ENCODE assay signal across 9 cellular contexts in genomic region chrX:37846141-37846540, GRCh38. TPM values are rescaled to one million over a fixed set of nuclear protein-coding genes. Genes with fewer than 3 reads are reported as not detected.
DNase-seq lines count a peak whose midpoint lies in the region; ATAC-seq and TF ChIP-seq lines count a peak whose summit lies in the region.
"Had no signal": no experiment of that assay in that cellular context is flagged by ENCODE, and none has a peak within 500 bp of the region (broad histone marks: within the 10 kb centered on the region; RNA-seq: fewer than 3 reads in every experiment).

No MANE protein-coding gene starts in this region.

- peak; percentile 8 for DNase-seq in activated CD4-positive, alpha-beta T cell treated with anti-CD3 and anti-CD28 coated beads, Interleukin-2, amount 10 ng/mL, durations not matched to agents 7 days and 5 days
- no peak for DNase-seq in activated CD4-positive, alpha-beta T cell treated with anti-CD3 and anti-CD28 coated beads, Interleukin-2, amount 50 U/mL, for 4 hours
- peak in 1 of 2 donors; percentile 5 for DNase-seq in activated naive CD4-positive, alpha-beta T cell treated with anti-CD3 and anti-CD28 coated beads, Interleukin-2, amount 50 U/mL, for 72 hours (ENCODE audit: low spot score in 2 of 2)
- DNase-seq in foreskin fibroblast: no peak
- DNase-seq in stimulated activated naive CD8-positive, alpha-beta T cell treated with anti-CD3 and anti-CD28 coated beads, Interleukin-15, amount 100 ng/mL, for 72 hours: peak; percentile 4 to 15
- DNase-seq in HPDE6-E6E7 (ENCODE audit: extremely low spot score): no peak
- DNase-seq: activated CD8-positive, alpha-beta memory T cell treated with anti-CD3 and anti-CD28 coated beads, Interleukin-2, amount 50 U/mL, for 4 hours had no signal

- H3K4me3 Mint-ChIP-seq in activated CD4-positive, alpha-beta T cell treated with anti-CD3 and anti-CD28 coated beads, Interleukin-2, amount 10 ng/mL, durations not matched to agents 7 days and 5 days: peak overlapping the region; percentile 78
- peak overlapping the region; percentile 75 to 80 for H3K4me3 Mint-ChIP-seq in stimulated activated naive CD8-positive, alpha-beta T cell treated with anti-CD3 and anti-CD28 coated beads, Interleukin-15, amount 100 ng/mL, for 72 hours

- no peaks in the 10 kb centered on the region for H3K27me3 Mint-ChIP-seq in activated CD4-positive, alpha-beta T cell treated with anti-CD3 and anti-CD28 coated beads, Interleukin-2, amount 10 ng/mL, durations not matched to agents 7 days and 5 days
- H3K27me3 Mint-ChIP-seq in stimulated activated naive CD8-positive, alpha-beta T cell treated with anti-CD3 and anti-CD28 coated beads, Interleukin-15, amount 100 ng/mL, for 72 hours: no peaks in the 10 kb centered on the region

- POLR2A ChIA-PET in activated CD4-positive, alpha-beta T cell treated with anti-CD3 and anti-CD28 coated beads, Interleukin-2, amount 10 ng/mL, durations not matched to agents 7 days and 5 days (lab: Charles Lee): no interaction called here

- no peak for TF ChIP-seq CTCF in foreskin fibroblast (IDR thresholded peaks at IDR 0.05; ENCODE audit: low read depth, low read length)

- peak overlapping the region; percentile 85 for H3K27ac Mint-ChIP-seq in activated CD4-positive, alpha-beta T cell treated with anti-CD3 and anti-CD28 coated beads, Interleukin-2, amount 10 ng/mL, durations not matched to agents 7 days and 5 days
- peak overlapping the region; percentile 86 to 93 for H3K27ac Mint-ChIP-seq in activated naive CD4-positive, alpha-beta T cell treated with anti-CD3 and anti-CD28 coated beads, Interleukin-2, amount 50 U/mL, for 72 hours
- H3K27ac Mint-ChIP-seq in stimulated activated naive CD8-positive, alpha-beta T cell treated with anti-CD3 and anti-CD28 coated beads, Interleukin-15, amount 100 ng/mL, for 72 hours: peak overlapping the region in 1 of 2 donors; percentile 86

- peaks cover 21% of the 10 kb centered on the region for H3K4me1 Mint-ChIP-seq in activated CD4-positive, alpha-beta T cell treated with anti-CD3 and anti-CD28 coated beads, Interleukin-2, amount 10 ng/mL, durations not matched to agents 7 days and 5 days
- H3K4me1 Mint-ChIP-seq in stimulated activated naive CD8-positive, alpha-beta T cell treated with anti-CD3 and anti-CD28 coated beads, Interleukin-15, amount 100 ng/mL, for 72 hours: peaks cover 24% of the 10 kb centered on the region

- no peaks in the 10 kb centered on the region for H3K9me3 Mint-ChIP-seq in activated CD4-positive, alpha-beta T cell treated with anti-CD3 and anti-CD28 coated beads, Interleukin-2, amount 10 ng/mL, durations not matched to agents 7 days and 5 days
- H3K9me3 Mint-ChIP-seq in activated naive CD4-positive, alpha-beta T cell treated with anti-CD3 and anti-CD28 coated beads, Interleukin-2, amount 50 U/mL, for 72 hours: no peaks in the 10 kb centered on the region
- no peaks in the 10 kb centered on the region for H3K9me3 Mint-ChIP-seq in stimulated activated naive CD8-positive, alpha-beta T cell treated with anti-CD3 and anti-CD28 coated beads, Interleukin-15, amount 100 ng/mL, for 72 hours

- H3K4me3 ChIP-seq in foreskin fibroblast (ENCODE audit: low read depth in 1 of 2, low read length in 2 of 2): peak overlapping the region; percentile 68 to 70

- peak; percentile 28 to 62 for ATAC-seq in activated naive CD4-positive, alpha-beta T cell treated with anti-CD3 and anti-CD28 coated beads, Interleukin-2, amount 50 U/mL, for 72 hours
- peak; percentile 72 for ATAC-seq in stimulated activated naive CD8-positive, alpha-beta T cell treated with anti-CD3 and anti-CD28 coated beads, Interleukin-15, amount 100 ng/mL, for 72 hours
- ATAC-seq in GM18861 (IDR thresholded peaks at IDR 0.05; ENCODE audit: unreplicated experiment) (no peak), HG02884 (IDR thresholded peaks at IDR 0.05; ENCODE audit: unreplicated experiment) (no peak)

- H3K36me3 Mint-ChIP-seq in activated CD4-positive, alpha-beta T cell treated with anti-CD3 and anti-CD28 coated beads, Interleukin-2, amount 10 ng/mL, durations not matched to agents 7 days and 5 days (ENCODE audit: low read depth): peaks cover 4% of the 10 kb centered on the region
- H3K36me3 Mint-ChIP-seq in activated naive CD4-positive, alpha-beta T cell treated with anti-CD3 and anti-CD28 coated beads, Interleukin-2, amount 50 U/mL, for 72 hours: peaks cover under 1 to 5% of the 10 kb centered on the region in 2 donors

- CTCF ChIA-PET in activated CD4-positive, alpha-beta T cell treated with anti-CD3 and anti-CD28 coated beads, Interleukin-2, amount 10 ng/mL, durations not matched to agents 7 days and 5 days (lab: Charles Lee): interaction anchor here (1.0 to 1.3 kb wide), 3 partner anchors 21 to 101 kb away, joined by 3 to 7 read pairs (median 3); no protein-coding TSS in a partner anchor

RNA-seq across cellular contexts. Expression of gene DYNLT3, which starts 1.2 kb away (rescaled TPM):
- 10 to 100 TPM; 12.7 to 13.1 TPM for total RNA-seq in activated CD4-positive, alpha-beta T cell treated with anti-CD3 and anti-CD28 coated beads, Interleukin-2, amount 10 ng/mL, durations not matched to agents 7 days and 5 days
- 10 to 100 TPM in 1 of 2 donors, 1 to 10 TPM in 1; 8.1 to 20.5 TPM for total RNA-seq in activated naive CD4-positive, alpha-beta T cell treated with anti-CD3 and anti-CD28 coated beads, Interleukin-2, amount 50 U/mL, for 72 hours

Comparison
In these comparisons a context has a peak if more than half of its experiments do, and no peak if none do; other contexts are left out.
1. DNase-seq: peak in activated CD4-positive, alpha-beta T cell treated with anti-CD3 and anti-CD28 coated beads, Interleukin-2, amount 10 ng/mL, durations not matched to agents 7 days and 5 days (single experiment) and stimulated activated naive CD8-positive, alpha-beta T cell treated with anti-CD3 and anti-CD28 coated beads, Interleukin-15, amount 100 ng/mL, for 72 hours (2 of 2); none in activated CD4-positive, alpha-beta T cell treated with anti-CD3 and anti-CD28 coated beads, Interleukin-2, amount 50 U/mL, for 4 hours (0 of 2), foreskin fibroblast (0 of 2) and HPDE6-E6E7 (single experiment).
2. ATAC-seq: peak in activated naive CD4-positive, alpha-beta T cell treated with anti-CD3 and anti-CD28 coated beads, Interleukin-2, amount 50 U/mL, for 72 hours (2 of 2) and stimulated activated naive CD8-positive, alpha-beta T cell treated with anti-CD3 and anti-CD28 coated beads, Interleukin-15, amount 100 ng/mL, for 72 hours (single experiment); none in GM18861 (single experiment) and HG02884 (single experiment).